2 cellular contexts compared by ENCODE assay signal in genomic region chr7:131633342-131633843, GRCh38.
A peak's percentile ranks its signal among the peaks of the same experiment; 100 is the strongest.
TF ChIP-seq lines count a peak whose summit lies in the region.

No MANE protein-coding gene starts in this region.

TF ChIP-seq in K562, 482 proteins besides CTCF, POLR2A, EP300 and RAD21 (continued from another document):
- TF ChIP-seq, protein P1, sequence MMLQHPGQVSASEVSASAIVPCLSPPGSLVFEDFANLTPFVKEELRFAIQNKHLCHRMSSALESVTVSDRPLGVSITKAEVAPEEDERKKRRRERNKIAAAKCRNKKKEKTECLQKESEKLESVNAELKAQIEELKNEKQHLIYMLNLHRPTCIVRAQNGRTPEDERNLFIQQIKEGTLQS (IDR thresholded peaks at IDR 0.05), result peak; percentile 17; the same call in 1 of the 2 replicates
- TF ChIP-seq, protein P1 (CRISPR knock-in tag; conservative IDR thresholded peaks at IDR 0.05), result no peak
- TF ChIP-seq C11orf30 (IDR thresholded peaks at IDR 0.05; ENCODE audit: low read depth) (peak; percentile 35; the same call in 1 of the 2 replicates), ARID2 (IDR thresholded peaks at IDR 0.05) (no peak)

TF ChIP-seq in GM23338, 12 proteins besides CTCF, POLR2A, EP300 and RAD21 (continued from another document):
- TF ChIP-seq, protein P2, sequence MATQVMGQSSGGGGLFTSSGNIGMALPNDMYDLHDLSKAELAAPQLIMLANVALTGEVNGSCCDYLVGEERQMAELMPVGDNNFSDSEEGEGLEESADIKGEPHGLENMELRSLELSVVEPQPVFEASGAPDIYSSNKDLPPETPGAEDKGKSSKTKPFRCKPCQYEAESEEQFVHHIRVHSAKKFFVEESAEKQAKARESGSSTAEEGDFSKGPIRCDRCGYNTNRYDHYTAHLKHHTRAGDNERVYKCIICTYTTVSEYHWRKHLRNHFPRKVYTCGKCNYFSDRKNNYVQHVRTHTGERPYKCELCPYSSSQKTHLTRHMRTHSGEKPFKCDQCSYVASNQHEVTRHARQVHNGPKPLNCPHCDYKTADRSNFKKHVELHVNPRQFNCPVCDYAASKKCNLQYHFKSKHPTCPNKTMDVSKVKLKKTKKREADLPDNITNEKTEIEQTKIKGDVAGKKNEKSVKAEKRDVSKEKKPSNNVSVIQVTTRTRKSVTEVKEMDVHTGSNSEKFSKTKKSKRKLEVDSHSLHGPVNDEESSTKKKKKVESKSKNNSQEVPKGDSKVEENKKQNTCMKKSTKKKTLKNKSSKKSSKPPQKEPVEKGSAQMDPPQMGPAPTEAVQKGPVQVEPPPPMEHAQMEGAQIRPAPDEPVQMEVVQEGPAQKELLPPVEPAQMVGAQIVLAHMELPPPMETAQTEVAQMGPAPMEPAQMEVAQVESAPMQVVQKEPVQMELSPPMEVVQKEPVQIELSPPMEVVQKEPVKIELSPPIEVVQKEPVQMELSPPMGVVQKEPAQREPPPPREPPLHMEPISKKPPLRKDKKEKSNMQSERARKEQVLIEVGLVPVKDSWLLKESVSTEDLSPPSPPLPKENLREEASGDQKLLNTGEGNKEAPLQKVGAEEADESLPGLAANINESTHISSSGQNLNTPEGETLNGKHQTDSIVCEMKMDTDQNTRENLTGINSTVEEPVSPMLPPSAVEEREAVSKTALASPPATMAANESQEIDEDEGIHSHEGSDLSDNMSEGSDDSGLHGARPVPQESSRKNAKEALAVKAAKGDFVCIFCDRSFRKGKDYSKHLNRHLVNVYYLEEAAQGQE (IDR thresholded peaks at IDR 0.05; ENCODE audit: unreplicated experiment), result no peak
- TF ChIP-seq ETS1 (IDR thresholded peaks at IDR 0.05) (no peak), POLR2AphosphoS5 (IDR thresholded peaks at IDR 0.05; ENCODE audit: low read depth) (no peak), EZH2 (IDR thresholded peaks at IDR 0.05; ENCODE audit: low read depth, unreplicated experiment) (no peak), JUNB (IDR thresholded peaks at IDR 0.05; ENCODE audit: unreplicated experiment) (no peak), STAT1 (IDR thresholded peaks at IDR 0.05; ENCODE audit: unreplicated experiment) (no peak), ZNF462 (CRISPR knock-in tag; IDR thresholded peaks at IDR 0.05) (no peak), ZNF331 (CRISPR knock-in tag; IDR thresholded peaks at IDR 0.05; ENCODE audit: low read depth) (no peak), EZH2phosphoT487 (IDR thresholded peaks at IDR 0.05; ENCODE audit: unreplicated experiment) (no peak)
TF ChIP-seq in GM23338: peak in this region for 0.
